8 cellular contexts compared by ENCODE assay signal in the genomic region with DNA sequence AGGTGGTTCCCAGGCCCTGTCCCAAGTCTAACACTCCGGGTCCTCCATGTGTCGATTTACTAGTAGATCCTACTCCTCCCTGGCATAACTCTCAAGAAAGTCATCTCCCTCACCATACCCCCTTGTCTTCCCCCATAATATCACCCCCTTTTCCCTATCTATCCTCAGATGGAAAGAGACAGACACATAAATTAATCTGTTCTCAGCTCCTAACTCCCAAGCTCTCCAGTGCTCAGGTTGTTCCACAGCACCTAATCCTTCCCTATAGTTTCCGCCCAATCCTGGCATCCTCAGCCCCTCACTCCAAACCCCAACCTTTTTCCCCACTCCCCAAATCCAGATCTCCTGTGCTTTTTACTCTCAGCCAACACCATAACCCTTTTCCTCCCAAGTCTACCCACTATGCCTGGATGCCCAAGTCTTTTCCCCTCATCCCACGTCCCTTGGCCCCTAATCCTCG. TPM values are rescaled to one million over a fixed set of nuclear protein-coding genes. Genes with fewer than 3 reads are reported as not detected.
DNase-seq lines count a peak whose midpoint lies in the region; TF ChIP-seq lines count a peak whose summit lies in the region.

No MANE protein-coding gene starts in this region.

- H3K27ac ChIP-seq in ACC112 (ENCODE audit: low read depth, low read length): peak overlapping the region; percentile 57

- peak overlapping the region; percentile 95 for H2AFZ ChIP-seq in ACC112 (ENCODE audit: low read length, unreplicated experiment)

- TF ChIP-seq CTCF in cardiac fibroblast (IDR thresholded peaks at IDR 0.05; ENCODE audit: low read depth, low read length): no peak

- no peak for DNase-seq in Jurkat, Clone E6-1 (ENCODE audit: low read depth, low spot score)
- DNase-seq in cardiac fibroblast (ENCODE audit: low read depth in 2 of 2) (no peak), HCEC 1CT (no peak), glomerular visceral epithelial cell (ENCODE audit: extremely low spot score) (no peak), UCSD-AML1 (lab: John Stamatoyannopoulos, UW; ENCODE audit: unreplicated experiment) (no peak), NCI-H187 (lab: John Stamatoyannopoulos, UW) (no peak)

- peak overlapping the region; percentile 100 for H3K4me3 ChIP-seq in ACC112 (ENCODE audit: low read depth, low read length)
- H3K4me3 ChIP-seq in Jurkat, Clone E6-1 (ENCODE audit: low read length): peak overlapping the region; percentile 88
- peak overlapping the region; percentile 92 to 97 for H3K4me3 ChIP-seq in cardiac fibroblast (replicated peaks in 1 of 2; ENCODE audit: low read depth in 2 of 2, low read length in 2 of 2)
- H3K4me3 ChIP-seq in mucosa of stomach (ENCODE audit: low read length): peak overlapping the region; percentile 91

- no peaks in the 10 kb centered on the region for H3K36me3 ChIP-seq in ACC112 (ENCODE audit: insufficient read depth, low read length)
- H3K36me3 ChIP-seq in mucosa of stomach (ENCODE audit: control insufficient read depth, insufficient read depth, low read length): no peaks in the 10 kb centered on the region

- no peaks in the 10 kb centered on the region for H3K27me3 ChIP-seq in ACC112 (ENCODE audit: insufficient read depth, low read length)
- H3K27me3 ChIP-seq in mucosa of stomach (ENCODE audit: control insufficient read depth, insufficient read depth, low read length): no peaks in the 10 kb centered on the region

- H3K79me2 ChIP-seq in ACC112 (ENCODE audit: control insufficient read depth, insufficient read depth, low read length, unreplicated experiment): peaks cover 56% of the 10 kb centered on the region

- peaks cover 13% of the 10 kb centered on the region for H3K4me1 ChIP-seq in ACC112 (ENCODE audit: control insufficient read depth, insufficient read depth, low read length, unreplicated experiment)
- peaks cover 6% of the 10 kb centered on the region for H3K4me1 ChIP-seq in mucosa of stomach (ENCODE audit: control insufficient read depth, insufficient read depth, low read length)

- peak overlapping the region; percentile 93 for H3K9ac ChIP-seq in mucosa of stomach (ENCODE audit: low read length)

- no peaks in the 10 kb centered on the region for H3K9me3 ChIP-seq in mucosa of stomach (ENCODE audit: control insufficient read depth, low read length)

RNA-seq across cellular contexts. Expression of gene ILRUN, which starts 0.8 kb away (rescaled TPM):
- polyA plus RNA-seq in Jurkat, Clone E6-1 (2012; ENCODE audit: insufficient read depth, insufficient read length): 47.0 TPM
